23 cellular contexts compared by ENCODE assay signal in genomic region chr18:35692866-35693265, GRCh38.
DNase-seq lines count a peak whose midpoint lies in the region; ATAC-seq and TF ChIP-seq lines count a peak whose summit lies in the region.
"Had no signal": no experiment of that assay in that cellular context is flagged by ENCODE, and none has a peak within 500 bp of the region (broad histone marks: within the 10 kb centered on the region; RNA-seq: fewer than 3 reads in every experiment).

No MANE protein-coding gene starts in this region.

- no peaks in the 10 kb centered on the region for H3K4me1 Mint-ChIP-seq in activated naive CD8-positive, alpha-beta T cell treated with anti-CD3 and anti-CD28 coated beads, Interleukin-2, amount 50 U/mL, for 24 hours
- H3K4me1 Mint-ChIP-seq in activated naive CD8-positive, alpha-beta T cell treated with anti-CD3 and anti-CD28 coated beads for 36 hours, result no peaks in the 10 kb centered on the region
- H3K4me1 Mint-ChIP-seq: CD14-positive monocyte; CD8-positive, alpha-beta memory T cell had no signal

- no peaks in the 10 kb centered on the region for H3K27me3 Mint-ChIP-seq in activated naive CD8-positive, alpha-beta T cell treated with anti-CD3 and anti-CD28 coated beads, Interleukin-2, amount 50 U/mL, for 24 hours
- no peaks in the 10 kb centered on the region for H3K27me3 Mint-ChIP-seq in activated naive CD8-positive, alpha-beta T cell treated with anti-CD3 and anti-CD28 coated beads for 36 hours
- H3K27me3 Mint-ChIP-seq: CD8-positive, alpha-beta memory T cell had no signal

- H3K4me1 ChIP-seq in lung (ENCODE audit: control insufficient read depth in 2 of 2, insufficient read depth in 2 of 2, low read length in 2 of 2) (peaks cover 2 to 17% of the 10 kb centered on the region in 2 donors), transverse colon (no peaks in the 10 kb centered on the region)
- H3K4me1 ChIP-seq: BE2C had no signal

- in situ Hi-C loops in transverse colon (cut with MboI; ENCODE audit: low pct_ligation_motif_present in 1 of 4, low pct_unique_long_range_greater_than_20kb in 1 of 4, low sequenced_read_pairs in 3 of 4), result no loop called here

- H3K27ac ChIP-seq in lung (ENCODE audit: low read depth in 1 of 2, low read length in 1 of 2) (no peak overlapping the region), transverse colon (no peak overlapping the region)

- peak; percentile 43 for ATAC-seq in activated naive CD8-positive, alpha-beta T cell treated with anti-CD3 and anti-CD28 coated beads, Interleukin-2, amount 50 U/mL, for 24 hours
- ATAC-seq in lung (ENCODE audit: insufficient read depth, low FRiP score) (peak; percentile 84), left cardiac atrium (no peak), HG02642 (IDR thresholded peaks at IDR 0.05; ENCODE audit: poor library complexity, unreplicated experiment) (no peak)
- ATAC-seq: K562, PC-3 had no signal

- WGBS in lung, 2 donors, result 68 to 86% methylated on average over 3 of the region's 3 CpGs
- WGBS in transverse colon (ENCODE audit: low coverage in 1 of 2), 2 donors, result 86 to 92% methylated on average over 3 of the region's 3 CpGs

- H3K27ac Mint-ChIP-seq in activated naive CD8-positive, alpha-beta T cell treated with anti-CD3 and anti-CD28 coated beads, Interleukin-2, amount 50 U/mL, for 24 hours, result no peak overlapping the region
- H3K27ac Mint-ChIP-seq in activated naive CD8-positive, alpha-beta T cell treated with anti-CD3 and anti-CD28 coated beads for 36 hours, result no peak overlapping the region
- H3K27ac Mint-ChIP-seq: CD14-positive monocyte; CD8-positive, alpha-beta memory T cell had no signal

- H3K9me3 ChIP-seq in lung (ENCODE audit: control insufficient read depth in 2 of 2, insufficient read depth in 1 of 2, low read length in 1 of 2) (no peaks in the 10 kb centered on the region), transverse colon (no peaks in the 10 kb centered on the region)
- H3K9me3 ChIP-seq: BE2C had no signal

- H3K36me3 ChIP-seq in lung (ENCODE audit: control insufficient read depth in 2 of 2, insufficient read depth in 2 of 2, low read length in 2 of 2), result peaks cover 4 to 19% of the 10 kb centered on the region in 2 donors
- H3K36me3 ChIP-seq in transverse colon, result peaks cover 0 to 43% (median 19%) of the 10 kb centered on the region in 4 donors
- H3K36me3 ChIP-seq: BE2C had no signal

- no peaks in the 10 kb centered on the region for H3K9me3 Mint-ChIP-seq in activated naive CD8-positive, alpha-beta T cell treated with anti-CD3 and anti-CD28 coated beads, Interleukin-2, amount 50 U/mL, for 24 hours
- no peaks in the 10 kb centered on the region for H3K9me3 Mint-ChIP-seq in activated naive CD8-positive, alpha-beta T cell treated with anti-CD3 and anti-CD28 coated beads for 36 hours
- H3K9me3 Mint-ChIP-seq: CD14-positive monocyte; CD8-positive, alpha-beta memory T cell had no signal

- H3K4me3 ChIP-seq in lung (no peak overlapping the region), transverse colon (no peak overlapping the region)
- H3K4me3 ChIP-seq: K562 had no signal

- TF ChIP-seq CTCF in lung (IDR thresholded peaks at IDR 0.05; ENCODE audit: control extremely low read depth, extremely low read depth), result no peak
- TF ChIP-seq CTCF in transverse colon (IDR thresholded peaks at IDR 0.05), result no peak

- intact Hi-C loops in left cardiac atrium (cut with DNase I), result no loop called here
- intact Hi-C loops in transverse colon (cut with DNase I; ENCODE audit: low total_unique reads), result no loop called here

- peaks cover 11% of the 10 kb centered on the region for H3K36me3 Mint-ChIP-seq in activated naive CD8-positive, alpha-beta T cell treated with anti-CD3 and anti-CD28 coated beads, Interleukin-2, amount 50 U/mL, for 24 hours (ENCODE audit: low read depth)
- no peaks in the 10 kb centered on the region for H3K36me3 Mint-ChIP-seq in activated naive CD8-positive, alpha-beta T cell treated with anti-CD3 and anti-CD28 coated beads for 36 hours

- peak; percentile 62 for DNase-seq in NCI-H510A treated with DMSO at 0.1 percent for 48 hours (lab: John Stamatoyannopoulos, UW)
- no peak for DNase-seq in NCI-H510A (lab: John Stamatoyannopoulos, UW)
- no peak for DNase-seq in activated naive CD8-positive, alpha-beta T cell treated with anti-CD3 and anti-CD28 coated beads, Interleukin-2, amount 50 U/mL, for 24 hours
- no peak for DNase-seq in activated naive CD8-positive, alpha-beta T cell treated with anti-CD3 and anti-CD28 coated beads for 36 hours
- no peak for DNase-seq in lung (ENCODE audit: low spot score)
- DNase-seq in left cardiac atrium, result no peak
- DNase-seq in transverse colon, result no peak
- DNase-seq: 8988T; ACHN; BE2C; CD8-positive, alpha-beta memory T cell; Kasumi-1; MV-4-11; NCI-H1105; NCI-H1436 treated with DMSO at 0.1 percent for 48 hours; NCI-H187 treated with DMSO at 0.1 percent for 48 hours; NCI-H526; NCI-H82; NK-92 treated with Interleukin-12 subunit alpha and Interleukin-12 subunit beta, amount 100 ng/mL, for 24 hours; PC-3 had no signal

- TF ChIP-seq EP300 in transverse colon (IDR thresholded peaks at IDR 0.05; ENCODE audit: low read depth), result no peak

- H3K27me3 ChIP-seq in lung (ENCODE audit: control insufficient read depth, insufficient read depth), result no peaks in the 10 kb centered on the region
- H3K27me3 ChIP-seq in transverse colon, result no peaks in the 10 kb centered on the region
- H3K27me3 ChIP-seq: BE2C had no signal

- no peak overlapping the region for H3K4me3 Mint-ChIP-seq in activated naive CD8-positive, alpha-beta T cell treated with anti-CD3 and anti-CD28 coated beads, Interleukin-2, amount 50 U/mL, for 24 hours
- H3K4me3 Mint-ChIP-seq in activated naive CD8-positive, alpha-beta T cell treated with anti-CD3 and anti-CD28 coated beads for 36 hours, result no peak overlapping the region
- H3K4me3 Mint-ChIP-seq: CD14-positive monocyte; CD8-positive, alpha-beta memory T cell had no signal

- no peak for TF ChIP-seq POLR2A in transverse colon (IDR thresholded peaks at IDR 0.05)

Comparison
In these comparisons a context has a peak if more than half of its experiments do, and no peak if none do; other contexts are left out.
1. ATAC-seq: peak in activated naive CD8-positive, alpha-beta T cell treated with anti-CD3 and anti-CD28 coated beads, Interleukin-2, amount 50 U/mL, for 24 hours (single experiment) and lung (single experiment); none in left cardiac atrium (0 of 2) and HG02642 (single experiment).